30 cellular contexts compared by ENCODE assay signal in the genomic region with DNA sequence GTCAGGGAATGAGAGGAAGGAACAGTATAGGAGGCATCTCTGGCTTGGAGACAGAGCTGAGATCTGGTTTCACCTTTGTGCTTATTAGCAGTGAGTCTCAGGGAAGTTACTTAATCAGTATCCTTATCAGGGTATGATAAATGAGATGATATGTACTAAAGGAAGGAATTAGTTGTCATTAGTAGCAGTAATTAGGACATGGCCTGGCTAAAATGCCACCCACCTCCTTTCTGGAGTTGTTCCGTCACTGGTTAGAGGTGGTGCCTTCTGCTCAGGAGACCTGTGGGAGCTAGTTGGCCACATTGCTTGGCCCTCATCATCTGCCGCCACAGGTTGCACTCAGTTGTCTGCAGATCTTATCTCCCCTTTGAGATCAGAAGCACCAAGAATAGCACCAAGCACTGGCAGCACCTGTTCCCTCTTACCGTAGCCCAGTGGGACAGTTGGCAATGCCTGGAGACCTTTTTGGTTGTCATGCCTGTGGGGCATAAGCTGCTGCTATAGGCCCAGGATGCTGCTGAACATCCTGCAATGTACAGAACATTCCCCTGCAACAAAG. TPM values are rescaled to one million over a fixed set of nuclear protein-coding genes. Genes with fewer than 3 reads are reported as not detected.
"Had no signal": no experiment of that assay in that cellular context is flagged by ENCODE, and none has a peak within 500 bp of the region (broad histone marks: within the 10 kb centered on the region; RNA-seq: fewer than 3 reads in every experiment).

No MANE protein-coding gene starts in this region.

- H3K27ac Mint-ChIP-seq: activated CD4-positive, alpha-beta memory T cell treated with anti-CD3 and anti-CD28 coated beads for 36 hours; activated T-helper 1 cell treated with anti-CD3 and anti-CD28 coated beads, Interleukin-12 subunit alpha, Interleukin-12 subunit beta, Interleukin-2, Interleukin-4 antibody, amounts not matched to agents 30 ng/mL and 10 ng/mL and 1 ng/mL, durations not matched to agents 14 hours and 24 hours and 36 hours; dendritic cell treated with granulocyte-macrophage colony-stimulating factor and Interleukin-4, amounts not matched to agents 40 ng/mL and 50 ng/mL, for 4 days; natural killer cell; T-helper 1 cell treated with Interleukin-12 subunit alpha and Interleukin-12 subunit beta and Interleukin-4 antibody, amounts not matched to agents 30 μg/mL and 1 μg/mL, for 36 hours had no signal

- H3K27me3 ChIP-seq: esophagus muscularis mucosa, foreskin keratinocyte, heart left ventricle, tibial nerve had no signal

- DNase-seq: activated CD4-positive, alpha-beta memory T cell treated with anti-CD3 and anti-CD28 coated beads for 36 hours; activated CD4-positive, alpha-beta T cell treated with anti-CD3 and anti-CD28 coated beads for 48 hours; activated CD8-positive, alpha-beta memory T cell treated with anti-CD3 and anti-CD28 coated beads, Interleukin-2, amount 50 U/mL, for 4 hours; activated gamma-delta T cell; activated naive CD4-positive, alpha-beta T cell treated with anti-CD3 and anti-CD28 coated beads, Interleukin-2, amount 50 U/mL, for 16 hours; activated T-cell treated with anti-CD3 and anti-CD28 coated beads, Interleukin-2, amount 50 U/mL, for 1 hour; amniotic stem cell; foreskin keratinocyte; heart left ventricle; kidney glomerular epithelial cell; lower lobe of right lung; mesenchymal stem cell; natural killer cell; psoas muscle; stimulated activated CD4-positive, alpha-beta T cell treated with anti-CD3 and anti-CD28 coated beads, Interleukin-15, amount 100 ng/mL, for 24 hours; stimulated activated CD4-positive, alpha-beta T cell treated with anti-CD3 and anti-CD28 coated beads, Interleukin-2, amount 100 ng/mL, for 24 hours; stimulated activated naive CD4-positive, alpha-beta T cell; T-helper 9 cell had no signal

- ATAC-seq: foreskin keratinocyte, heart left ventricle, left lobe of liver, lower lobe of right lung, natural killer cell had no signal

- H3K27ac ChIP-seq: esophagus muscularis mucosa, foreskin keratinocyte, heart left ventricle, lower lobe of right lung, psoas muscle, tibial nerve, VCaP had no signal

- FAIRE-seq: TTC549 had no signal

- H3K4me3 ChIP-seq: esophagus muscularis mucosa, heart left ventricle, lower lobe of right lung, psoas muscle, tibial nerve had no signal

- H3K9me3 ChIP-seq: esophagus muscularis mucosa, heart left ventricle, lower lobe of right lung, psoas muscle, tibial nerve had no signal

- H3K27me3 Mint-ChIP-seq: activated CD4-positive, alpha-beta memory T cell treated with anti-CD3 and anti-CD28 coated beads for 36 hours; dendritic cell treated with granulocyte-macrophage colony-stimulating factor and Interleukin-4, amounts not matched to agents 40 ng/mL and 50 ng/mL, for 4 days had no signal

- H3K9me3 Mint-ChIP-seq: activated CD4-positive, alpha-beta memory T cell treated with anti-CD3 and anti-CD28 coated beads for 36 hours; activated T-helper 1 cell treated with anti-CD3 and anti-CD28 coated beads, Interleukin-12 subunit alpha, Interleukin-12 subunit beta, Interleukin-2, Interleukin-4 antibody, amounts not matched to agents 30 ng/mL and 10 ng/mL and 1 ng/mL, durations not matched to agents 14 hours and 24 hours and 36 hours; dendritic cell treated with granulocyte-macrophage colony-stimulating factor and Interleukin-4, amounts not matched to agents 40 ng/mL and 50 ng/mL, for 4 days; natural killer cell; T-helper 1 cell treated with Interleukin-12 subunit alpha and Interleukin-12 subunit beta and Interleukin-4 antibody, amounts not matched to agents 30 μg/mL and 1 μg/mL, for 36 hours had no signal

- H3K4me3 Mint-ChIP-seq: activated CD4-positive, alpha-beta memory T cell treated with anti-CD3 and anti-CD28 coated beads for 36 hours; dendritic cell treated with granulocyte-macrophage colony-stimulating factor and Interleukin-4, amounts not matched to agents 40 ng/mL and 50 ng/mL, for 4 days; T-helper 1 cell treated with Interleukin-12 subunit alpha and Interleukin-12 subunit beta and Interleukin-4 antibody, amounts not matched to agents 30 μg/mL and 1 μg/mL, for 36 hours had no signal

- H3K4me1 ChIP-seq: foreskin keratinocyte had no signal

RNA-seq across cellular contexts. Expression of gene WDR88, which starts 46.3 kb away (rescaled TPM):
- total RNA-seq: activated CD4-positive, alpha-beta memory T cell treated with anti-CD3 and anti-CD28 coated beads for 36 hours; activated CD8-positive, alpha-beta memory T cell treated with anti-CD3 and anti-CD28 coated beads for 36 hours; activated T-helper 1 cell treated with anti-CD3 and anti-CD28 coated beads, Interleukin-12 subunit alpha, Interleukin-12 subunit beta, Interleukin-2, Interleukin-4 antibody, amounts not matched to agents 30 ng/mL and 10 ng/mL and 1 ng/mL, durations not matched to agents 14 hours and 24 hours and 36 hours; esophagus muscularis mucosa; foreskin keratinocyte; left lobe of liver; lower lobe of right lung; natural killer cell; omental fat pad; psoas muscle; temporal lobe; tibial nerve; urinary bladder had no signal
- polyA plus RNA-seq: foreskin keratinocyte, heart left ventricle, urinary bladder had no signal
